Comparison of ENCODE assay signal across 15 cellular contexts in the genomic region with DNA sequence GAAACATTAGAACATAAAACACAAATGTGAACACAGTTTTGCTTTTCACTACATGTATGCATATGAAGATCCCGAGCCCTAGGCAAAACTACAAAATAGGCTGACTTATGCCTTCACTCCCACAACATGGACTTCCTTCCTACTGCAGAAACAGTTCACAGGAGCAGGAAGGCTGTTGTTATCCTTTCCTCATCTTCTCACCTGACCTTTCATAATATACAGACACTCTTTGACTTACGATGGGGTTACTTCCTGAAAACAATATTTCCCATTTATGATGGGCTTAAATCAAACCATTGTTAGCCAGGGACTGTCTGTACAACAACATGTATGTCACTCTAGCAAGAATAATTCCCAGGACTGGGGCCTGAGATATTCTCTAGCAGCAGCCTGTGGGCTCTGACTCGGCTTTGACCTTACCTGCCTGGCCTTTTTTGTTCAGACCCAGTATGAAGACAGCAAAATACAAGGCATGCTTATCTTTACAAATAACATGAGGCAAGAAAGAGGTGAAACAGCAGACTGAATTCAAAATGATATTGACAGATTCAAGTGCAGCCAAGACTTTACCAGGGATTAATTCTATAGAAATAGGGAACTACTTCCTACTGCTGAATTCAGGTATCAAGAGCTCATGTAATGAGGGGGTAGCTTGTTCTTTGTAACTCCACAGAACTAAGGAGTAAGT. TPM values are rescaled to one million over a fixed set of nuclear protein-coding genes. Genes with fewer than 3 reads are reported as not detected.
DNase-seq lines count a peak whose midpoint lies in the region; ATAC-seq and TF ChIP-seq lines count a peak whose summit lies in the region.
"Had no signal": no experiment of that assay in that cellular context is flagged by ENCODE, and none has a peak within 500 bp of the region (broad histone marks: within the 10 kb centered on the region; RNA-seq: fewer than 3 reads in every experiment).

No MANE protein-coding gene starts in this region.

- H3K4me1 Mint-ChIP-seq in memory B cell, result peaks cover 6% of the 10 kb centered on the region
- H3K4me1 Mint-ChIP-seq in type B pancreatic cell (ENCODE audit: unreplicated experiment), result peaks cover 39% of the 10 kb centered on the region

- WGBS in heart right ventricle, 2 donors, result 55 to 63% methylated on average over 3 of the region's 3 CpGs

- peaks cover 3% of the 10 kb centered on the region for H3K36me3 Mint-ChIP-seq in memory B cell
- peaks cover 15% of the 10 kb centered on the region for H3K36me3 Mint-ChIP-seq in type B pancreatic cell

- peak in 3 of 8 donors; percentile 7 to 38 (median 24) for ATAC-seq in heart right ventricle
- ATAC-seq in left ventricle myocardium superior, result no peak
- ATAC-seq in memory B cell (ENCODE audit: low read depth), result no peak

- H3K27me3 ChIP-seq in heart right ventricle (no peaks in the 10 kb centered on the region), brain microvascular endothelial cell (replicated peaks) (no peaks in the 10 kb centered on the region)

- DNase-seq in heart right ventricle (no peak), left ventricle myocardium superior (no peak), amniotic epithelial cell (ENCODE audit: low read depth) (peak; percentile 8), memory B cell (ENCODE audit: low spot score in 2 of 2) (no peak), type B pancreatic cell (ENCODE audit: extremely low spot score, unreplicated experiment) (no peak), NCI-H1105 treated with DMSO at 0.1 percent for 48 hours (lab: John Stamatoyannopoulos, UW) (no peak), brain microvascular endothelial cell (no peak), epidermal melanocyte (ENCODE audit: insufficient read length, low spot score) (no peak)
- DNase-seq: DND-41, NCI-H1417 treated with DMSO at 0.1 percent for 48 hours, NCI-H526 had no signal

- TF ChIP-seq CTCF in heart right ventricle (IDR thresholded peaks at IDR 0.05) (no peak), type B pancreatic cell (conservative IDR thresholded peaks at IDR 0.05) (no peak), brain microvascular endothelial cell (IDR thresholded peaks at IDR 0.05; ENCODE audit: low read depth, low read length, missing control alignments) (no peak)

- in situ Hi-C loops in brain microvascular endothelial cell (cut with HindIII; ENCODE audit: low pct_ligation_motif_present, low sequenced_read_pairs), result no loop called here

- H3K4me1 ChIP-seq in heart right ventricle, result peaks cover 0 to 59% (median 43%) of the 10 kb centered on the region in 9 donors

- no peak overlapping the region for H3K4me3 ChIP-seq in heart right ventricle
- no peak overlapping the region for H3K4me3 ChIP-seq in brain microvascular endothelial cell (ENCODE audit: low read depth, low read length)

- H3K27ac ChIP-seq in heart right ventricle, result peak overlapping the region in 7 of 10 donors; percentile 14 to 73 (median 24)
- no peak overlapping the region for H3K27ac ChIP-seq in brain microvascular endothelial cell
- H3K27ac ChIP-seq: HL-60 had no signal

- H3K27ac Mint-ChIP-seq in memory B cell (peak overlapping the region; percentile 6), type B pancreatic cell (peak overlapping the region; percentile 74)
- H3K27ac Mint-ChIP-seq: activated naive CD8-positive, alpha-beta T cell; stimulated activated naive CD8-positive, alpha-beta T cell treated with anti-CD3 and anti-CD28 coated beads, Interleukin-15, Interleukin-2, amounts not matched to agents 100 ng/mL and 50 ng/mL, for 24 hours had no signal

- H3K9me3 Mint-ChIP-seq in memory B cell, result no peaks in the 10 kb centered on the region
- no peaks in the 10 kb centered on the region for H3K9me3 Mint-ChIP-seq in type B pancreatic cell
- H3K9me3 Mint-ChIP-seq: neural crest cell; stimulated activated naive CD8-positive, alpha-beta T cell treated with anti-CD3 and anti-CD28 coated beads, Interleukin-15, Interleukin-2, amounts not matched to agents 100 ng/mL and 50 ng/mL, for 24 hours had no signal

- intact Hi-C loops in heart right ventricle (cut with DNase I) (loop anchor here in 2 of 10 donors (5.0 to 10.0 kb wide), 2 partner anchors 67 to 69 kb away; no protein-coding TSS in a partner anchor), left ventricle myocardium superior (cut with micrococcal nuclease) (no loop called here)

- H3K4me3 Mint-ChIP-seq in memory B cell (no peak overlapping the region), type B pancreatic cell (peak overlapping the region; percentile 50)
- H3K4me3 Mint-ChIP-seq: activated naive CD8-positive, alpha-beta T cell; neural crest cell; stimulated activated naive CD8-positive, alpha-beta T cell treated with anti-CD3 and anti-CD28 coated beads, Interleukin-15, Interleukin-2, amounts not matched to agents 100 ng/mL and 50 ng/mL, for 24 hours had no signal

- H3K9me3 ChIP-seq in heart right ventricle, result no peaks in the 10 kb centered on the region

- H3K27me3 Mint-ChIP-seq in memory B cell, result no peaks in the 10 kb centered on the region
- H3K27me3 Mint-ChIP-seq in type B pancreatic cell, result no peaks in the 10 kb centered on the region
- H3K27me3 Mint-ChIP-seq: activated naive CD8-positive, alpha-beta T cell; stimulated activated naive CD8-positive, alpha-beta T cell treated with anti-CD3 and anti-CD28 coated beads, Interleukin-15, Interleukin-2, amounts not matched to agents 100 ng/mL and 50 ng/mL, for 24 hours had no signal

- H3K36me3 ChIP-seq in heart right ventricle (peaks cover 0 to 16% (median 4%) of the 10 kb centered on the region in 9 donors), brain microvascular endothelial cell (replicated peaks) (no peaks in the 10 kb centered on the region)

RNA-seq across cellular contexts. Expression of a gene that starts 51.8 kb away (rescaled TPM):
- 100 to 1,000 TPM in 1 of 10 donors, 10 to 100 TPM in 9; 40.9 to 106 (median 62.8) TPM for total RNA-seq in heart right ventricle
- 100 to 1,000 TPM in 1 of 2 donors, 10 to 100 TPM in 1; 71.2 to 169 TPM for polyA plus RNA-seq in heart right ventricle
- 56.6 TPM for total RNA-seq in left ventricle myocardium superior
- 56.9 and 71.0 TPM in 2 replicates for total RNA-seq in type B pancreatic cell (ENCODE audit: low replicate concordance)
